In genomic region chr6:63565727-63566625, GRCh38 we compare ENCODE assay signal across 28 cellular contexts. TPM values are rescaled to one million over a fixed set of nuclear protein-coding genes. Genes with fewer than 3 reads are reported as not detected.
DNase-seq lines count a peak whose midpoint lies in the region; ATAC-seq, FAIRE-seq and TF ChIP-seq lines count a peak whose summit lies in the region.
"Had no signal": no experiment of that assay in that cellular context is flagged by ENCODE, and none has a peak within 500 bp of the region (broad histone marks: within the 10 kb centered on the region; RNA-seq: fewer than 3 reads in every experiment).

No MANE protein-coding gene starts in this region.

- peak; percentile 9 for DNase-seq in RCC 7860 (ENCODE audit: low spot score)
- DNase-seq in fibroblast of pulmonary artery (ENCODE audit: low read depth): peak; percentile 75
- DNase-seq in mesothelial cell of epicardium (ENCODE audit: low spot score in 2 of 2, unreplicated experiment in 2 of 2): no peak
- no peak for DNase-seq in right atrium auricular region (ENCODE audit: low spot score)
- no peak for DNase-seq in activated T-cell treated with anti-CD3 and anti-CD28 coated beads, Interleukin-2, amount 50 U/mL, for 4 hours
- no peak for DNase-seq in activated naive CD4-positive, alpha-beta T cell treated with anti-CD3 and anti-CD28 coated beads, Interleukin-2, amount 50 U/mL, for 72 hours (ENCODE audit: low spot score in 2 of 2)
- DNase-seq: activated B cell treated with CpG ODN at 0.5 μM for 24 hours; activated CD4-positive, alpha-beta memory T cell treated with anti-CD3 and anti-CD28 coated beads, Interleukin-2, amount 10 ng/mL, durations not matched to agents 7 days and 5 days; activated naive CD4-positive, alpha-beta T cell treated with anti-CD3 and anti-CD28 coated beads, Interleukin-2, amount 50 U/mL, for 16 hours; activated T-cell treated with anti-CD3 and anti-CD28 coated beads, Interleukin-2, amount 50 U/mL, for 1 hour; foreskin melanocyte; GOT3; left ventricle myocardium superior; MG63; NCI-H187; NCI-H345; nucleus accumbens; stimulated activated naive CD4-positive, alpha-beta T cell treated with Interleukin-2 at 50 U/mL for 16 hours had no signal

- H3K4me3 ChIP-seq in fibroblast of pulmonary artery (replicated peaks; ENCODE audit: low read depth, low read length): no peak overlapping the region
- H3K4me3 ChIP-seq in right atrium auricular region: no peak overlapping the region
- H3K4me3 ChIP-seq: MG63, Peyer's patch, SK-N-MC had no signal

- H3K4me1 ChIP-seq in right atrium auricular region: no peaks in the 10 kb centered on the region

- H3K4me3 Mint-ChIP-seq in mesothelial cell of epicardium: no peak overlapping the region
- no peak overlapping the region for H3K4me3 Mint-ChIP-seq in activated T-cell treated with anti-CD3 and anti-CD28 coated beads, Interleukin-2, amount 50 U/mL, for 4 hours
- H3K4me3 Mint-ChIP-seq: activated B cell treated with CpG ODN at 0.5 μM for 24 hours; activated CD4-positive, alpha-beta memory T cell treated with anti-CD3 and anti-CD28 coated beads, Interleukin-2, amount 10 ng/mL, durations not matched to agents 7 days and 5 days; dendritic cell treated with granulocyte-macrophage colony-stimulating factor and Interleukin-4, amounts not matched to agents 40 ng/mL and 50 ng/mL, for 4 days; T-helper 2 cell treated with Interferon-gamma antibody and Interleukin-4, amounts not matched to agents 5 μg/mL and 100 μg/mL, for 36 hours; type B pancreatic cell had no signal

- peak overlapping the region; percentile 45 for H3K27ac Mint-ChIP-seq in mesothelial cell of epicardium
- no peak overlapping the region for H3K27ac Mint-ChIP-seq in activated naive CD4-positive, alpha-beta T cell treated with anti-CD3 and anti-CD28 coated beads, Interleukin-2, amount 50 U/mL, for 72 hours
- H3K27ac Mint-ChIP-seq: activated B cell treated with CpG ODN at 0.5 μM for 24 hours; activated CD4-positive, alpha-beta memory T cell treated with anti-CD3 and anti-CD28 coated beads, Interleukin-2, amount 10 ng/mL, durations not matched to agents 7 days and 5 days; dendritic cell treated with granulocyte-macrophage colony-stimulating factor and Interleukin-4, amounts not matched to agents 40 ng/mL and 50 ng/mL, for 4 days; T-helper 2 cell treated with Interferon-gamma antibody and Interleukin-4, amounts not matched to agents 5 μg/mL and 100 μg/mL, for 36 hours; type B pancreatic cell had no signal

- peak; percentile 30 for FAIRE-seq in RCC 7860 (lab: Jason Lieb, UNC)
- FAIRE-seq: D721Med, G401.6 had no signal

- ATAC-seq in GM18907 (IDR thresholded peaks at IDR 0.05; ENCODE audit: unreplicated experiment): no peak
- no peak for ATAC-seq in activated T-cell treated with anti-CD3 and anti-CD28 coated beads, Interleukin-2, amount 50 U/mL, for 4 hours
- no peak for ATAC-seq in activated naive CD4-positive, alpha-beta T cell treated with anti-CD3 and anti-CD28 coated beads, Interleukin-2, amount 50 U/mL, for 72 hours
- ATAC-seq: left ventricle myocardium superior, sciatic nerve had no signal

- H3K9me3 Mint-ChIP-seq in mesothelial cell of epicardium: peaks cover 16% of the 10 kb centered on the region
- no peaks in the 10 kb centered on the region for H3K9me3 Mint-ChIP-seq in activated T-cell treated with anti-CD3 and anti-CD28 coated beads, Interleukin-2, amount 50 U/mL, for 4 hours
- H3K9me3 Mint-ChIP-seq in activated naive CD4-positive, alpha-beta T cell treated with anti-CD3 and anti-CD28 coated beads, Interleukin-2, amount 50 U/mL, for 72 hours: no peaks in the 10 kb centered on the region
- H3K9me3 Mint-ChIP-seq: activated B cell treated with CpG ODN at 0.5 μM for 24 hours; activated CD4-positive, alpha-beta memory T cell treated with anti-CD3 and anti-CD28 coated beads, Interleukin-2, amount 10 ng/mL, durations not matched to agents 7 days and 5 days; dendritic cell treated with granulocyte-macrophage colony-stimulating factor and Interleukin-4, amounts not matched to agents 40 ng/mL and 50 ng/mL, for 4 days; T-helper 2 cell treated with Interferon-gamma antibody and Interleukin-4, amounts not matched to agents 5 μg/mL and 100 μg/mL, for 36 hours had no signal

- H3K36me3 ChIP-seq in right atrium auricular region: no peaks in the 10 kb centered on the region
- H3K36me3 ChIP-seq: MG63, Peyer's patch had no signal

- H3K27ac ChIP-seq in 22Rv1 (peak overlapping the region; percentile 99), right atrium auricular region (no peak overlapping the region)
- H3K27ac ChIP-seq: Peyer's patch, SK-N-MC had no signal

- no peaks in the 10 kb centered on the region for H3K27me3 Mint-ChIP-seq in mesothelial cell of epicardium (ENCODE audit: low read depth)
- peaks cover 3% of the 10 kb centered on the region for H3K27me3 Mint-ChIP-seq in activated T-cell treated with anti-CD3 and anti-CD28 coated beads, Interleukin-2, amount 50 U/mL, for 4 hours (ENCODE audit: low read depth)
- H3K27me3 Mint-ChIP-seq: activated B cell treated with CpG ODN at 0.5 μM for 24 hours, type B pancreatic cell had no signal

- no peaks in the 10 kb centered on the region for H3K9me3 ChIP-seq in right atrium auricular region
- H3K9me3 ChIP-seq: MG63, Peyer's patch had no signal

- H3K27me3 ChIP-seq in right atrium auricular region: no peaks in the 10 kb centered on the region
- H3K27me3 ChIP-seq: MG63, Peyer's patch had no signal

- no peak for TF ChIP-seq CTCF in 22Rv1 (IDR thresholded peaks at IDR 0.05)
- TF ChIP-seq CTCF in fibroblast of pulmonary artery (IDR thresholded peaks at IDR 0.05; ENCODE audit: low read length, missing control alignments): no peak
- no peak for TF ChIP-seq CTCF in mesothelial cell of epicardium (IDR thresholded peaks at IDR 0.05; ENCODE audit: unreplicated experiment)
- no peak for TF ChIP-seq CTCF in right atrium auricular region (IDR thresholded peaks at IDR 0.05)

- peaks cover 21% of the 10 kb centered on the region for H3K4me1 Mint-ChIP-seq in mesothelial cell of epicardium
- no peaks in the 10 kb centered on the region for H3K4me1 Mint-ChIP-seq in activated T-cell treated with anti-CD3 and anti-CD28 coated beads, Interleukin-2, amount 50 U/mL, for 4 hours (ENCODE audit: low read depth)
- H3K4me1 Mint-ChIP-seq: activated B cell treated with CpG ODN at 0.5 μM for 24 hours; activated CD4-positive, alpha-beta memory T cell treated with anti-CD3 and anti-CD28 coated beads, Interleukin-2, amount 10 ng/mL, durations not matched to agents 7 days and 5 days had no signal

- peaks cover 6% of the 10 kb centered on the region for H3K36me3 Mint-ChIP-seq in mesothelial cell of epicardium
- no peaks in the 10 kb centered on the region for H3K36me3 Mint-ChIP-seq in activated T-cell treated with anti-CD3 and anti-CD28 coated beads, Interleukin-2, amount 50 U/mL, for 4 hours (ENCODE audit: insufficient read depth)
- no peaks in the 10 kb centered on the region for H3K36me3 Mint-ChIP-seq in activated naive CD4-positive, alpha-beta T cell treated with anti-CD3 and anti-CD28 coated beads, Interleukin-2, amount 50 U/mL, for 72 hours
- H3K36me3 Mint-ChIP-seq: type B pancreatic cell had no signal

RNA-seq across cellular contexts. Expression of gene PTP4A1, which starts 6.3 kb away (rescaled TPM):
- total RNA-seq in mesothelial cell of epicardium: 47.0 to 51.5 TPM (median 51.1 TPM) in 3 replicates
- total RNA-seq in right atrium auricular region: 10 to 100 TPM; 17.1 to 17.9 TPM
- total RNA-seq in activated T-cell treated with anti-CD3 and anti-CD28 coated beads, Interleukin-2, amount 50 U/mL, for 4 hours: 10 to 100 TPM; 64.2 to 71.1 (median 70.3) TPM
- 10 to 100 TPM; 46.4 to 77.0 TPM for total RNA-seq in activated naive CD4-positive, alpha-beta T cell treated with anti-CD3 and anti-CD28 coated beads, Interleukin-2, amount 50 U/mL, for 72 hours

Comparison
In these comparisons a context has a peak if more than half of its experiments do, and no peak if none do; other contexts are left out.
1. DNase-seq: peak in RCC 7860 (single experiment) and fibroblast of pulmonary artery (single experiment); none in mesothelial cell of epicardium (0 of 2), right atrium auricular region (single experiment), activated T-cell treated with anti-CD3 and anti-CD28 coated beads, Interleukin-2, amount 50 U/mL, for 4 hours (single experiment) and activated naive CD4-positive, alpha-beta T cell treated with anti-CD3 and anti-CD28 coated beads, Interleukin-2, amount 50 U/mL, for 72 hours (0 of 2).